ENCODE assay signal across 30 cellular contexts in the genomic region with DNA sequence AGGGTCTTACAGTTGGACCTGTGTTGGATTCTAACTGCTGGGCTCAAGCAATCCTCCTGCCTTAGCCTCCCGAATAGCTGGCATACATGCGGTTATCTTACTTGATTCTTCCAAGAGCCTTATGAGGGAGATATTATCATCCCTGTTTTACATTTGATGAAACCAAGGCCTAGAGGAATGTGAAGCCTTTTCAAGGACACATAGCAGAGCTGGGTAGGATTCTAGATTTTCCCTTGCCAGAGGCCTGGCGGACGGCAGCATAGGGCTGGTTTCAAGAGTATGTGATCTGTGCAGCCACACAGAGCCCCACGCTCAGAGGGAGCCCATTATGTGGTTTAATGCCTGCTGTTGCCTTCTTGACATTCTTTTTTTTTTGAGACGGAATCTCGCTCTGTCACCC.
"Had no signal": no experiment of that assay in that cellular context is flagged by ENCODE, and none has a peak within 500 bp of the region (broad histone marks: within the 10 kb centered on the region; RNA-seq: fewer than 3 reads in every experiment).

No MANE protein-coding gene starts in this region.

- H3K36me3 Mint-ChIP-seq: activated CD8-positive, alpha-beta memory T cell treated with anti-CD3 and anti-CD28 coated beads, Interleukin-2, amount 10 ng/mL, durations not matched to agents 7 days and 5 days; activated naive CD4-positive, alpha-beta T cell treated with anti-CD3 and anti-CD28 coated beads, Interleukin-2, amount 50 U/mL, for 24 hours had no signal

- H3K27ac ChIP-seq: SJSA1 had no signal

- H3K27ac Mint-ChIP-seq: activated CD4-positive, alpha-beta T cell treated with anti-CD3 and anti-CD28 coated beads, Interleukin-2, amount 10 ng/mL, durations not matched to agents 24 days and 14 days; activated CD8-positive, alpha-beta memory T cell treated with anti-CD3 and anti-CD28 coated beads, Interleukin-2, amount 10 ng/mL, durations not matched to agents 7 days and 5 days; activated naive CD4-positive, alpha-beta T cell treated with anti-CD3 and anti-CD28 coated beads, Interleukin-2, amount 50 U/mL, for 24 hours; activated T-cell treated with anti-CD3 and anti-CD28 coated beads, Interleukin-2, amount 50 U/mL, for 24 hours; activated T-helper 1 cell treated with anti-CD3 and anti-CD28 coated beads, Interleukin-12 subunit alpha, Interleukin-12 subunit beta, Interleukin-2, Interleukin-4 antibody, amounts not matched to agents 30 ng/mL and 10 ng/mL and 1 ng/mL, durations not matched to agents 14 hours and 24 hours and 36 hours; T-helper 1 cell treated with Interleukin-12 subunit alpha and Interleukin-12 subunit beta and Interleukin-4 antibody, amounts not matched to agents 30 μg/mL and 1 μg/mL, for 36 hours; WTC11 had no signal

- H3K27me3 Mint-ChIP-seq: activated CD4-positive, alpha-beta T cell treated with anti-CD3 and anti-CD28 coated beads, Interleukin-2, amount 10 ng/mL, durations not matched to agents 24 days and 14 days; activated CD8-positive, alpha-beta memory T cell treated with anti-CD3 and anti-CD28 coated beads, Interleukin-2, amount 10 ng/mL, durations not matched to agents 7 days and 5 days; activated naive CD4-positive, alpha-beta T cell treated with anti-CD3 and anti-CD28 coated beads, Interleukin-2, amount 50 U/mL, for 24 hours; activated T-cell treated with anti-CD3 and anti-CD28 coated beads, Interleukin-2, amount 50 U/mL, for 24 hours; IgD-negative memory B cell had no signal

- H3K9me3 Mint-ChIP-seq: activated CD4-positive, alpha-beta T cell treated with anti-CD3 and anti-CD28 coated beads, Interleukin-2, amount 10 ng/mL, durations not matched to agents 24 days and 14 days; activated naive CD4-positive, alpha-beta T cell treated with anti-CD3 and anti-CD28 coated beads, Interleukin-2, amount 50 U/mL, for 24 hours; activated T-cell treated with anti-CD3 and anti-CD28 coated beads, Interleukin-2, amount 50 U/mL, for 24 hours; activated T-helper 1 cell treated with anti-CD3 and anti-CD28 coated beads, Interleukin-12 subunit alpha, Interleukin-12 subunit beta, Interleukin-2, Interleukin-4 antibody, amounts not matched to agents 30 ng/mL and 10 ng/mL and 1 ng/mL, durations not matched to agents 14 hours and 24 hours and 36 hours; IgD-negative memory B cell; T-helper 1 cell treated with Interleukin-12 subunit alpha and Interleukin-12 subunit beta and Interleukin-4 antibody, amounts not matched to agents 30 μg/mL and 1 μg/mL, for 36 hours had no signal

- ATAC-seq: activated CD8-positive, alpha-beta memory T cell treated with anti-CD3 and anti-CD28 coated beads, Interleukin-2, amount 10 ng/mL, durations not matched to agents 7 days and 5 days; Panc1; SK-N-SH treated with all-trans-retinoic acid at 6 μM for 48 hours; WTC11 had no signal

- H3K27me3 ChIP-seq: SJSA1 had no signal

- H3K4me3 Mint-ChIP-seq: activated CD4-positive, alpha-beta T cell treated with anti-CD3 and anti-CD28 coated beads, Interleukin-2, amount 10 ng/mL, durations not matched to agents 24 days and 14 days; activated CD8-positive, alpha-beta memory T cell treated with anti-CD3 and anti-CD28 coated beads, Interleukin-2, amount 10 ng/mL, durations not matched to agents 7 days and 5 days; activated naive CD4-positive, alpha-beta T cell treated with anti-CD3 and anti-CD28 coated beads, Interleukin-2, amount 50 U/mL, for 24 hours; activated T-cell treated with anti-CD3 and anti-CD28 coated beads, Interleukin-2, amount 50 U/mL, for 24 hours; activated T-helper 1 cell treated with anti-CD3 and anti-CD28 coated beads, Interleukin-12 subunit alpha, Interleukin-12 subunit beta, Interleukin-2, Interleukin-4 antibody, amounts not matched to agents 30 ng/mL and 10 ng/mL and 1 ng/mL, durations not matched to agents 14 hours and 24 hours and 36 hours; IgD-negative memory B cell; T-helper 1 cell treated with Interleukin-12 subunit alpha and Interleukin-12 subunit beta and Interleukin-4 antibody, amounts not matched to agents 30 μg/mL and 1 μg/mL, for 36 hours; WTC11 had no signal

- H3K9me3 ChIP-seq: SJSA1 had no signal

- DNase-seq: activated CD4-positive, alpha-beta T cell treated with anti-CD3 and anti-CD28 coated beads, Interleukin-2, amount 10 ng/mL, durations not matched to agents 24 days and 14 days; activated CD4-positive, alpha-beta T cell treated with anti-CD3 and anti-CD28 coated beads, Interleukin-2, amount 50 U/mL, for 48 hours; activated CD4-positive, CD25-positive, alpha-beta regulatory T cell treated with anti-CD3 and anti-CD28 coated beads, Interleukin-2, amount 50 U/mL, for 72 hours; activated CD8-positive, alpha-beta memory T cell treated with anti-CD3 and anti-CD28 coated beads, Interleukin-2, amount 10 ng/mL, durations not matched to agents 7 days and 5 days; activated effector memory CD4-positive, alpha-beta T cell treated with Interleukin-2 at 50 U/mL for 16 hours; activated naive CD4-positive, alpha-beta T cell; activated T-cell treated with anti-CD3 and anti-CD28 coated beads, Interleukin-2, amount 50 U/mL, for 24 hours; amygdala; caudate nucleus; KG1; NCI-H1092 treated with DMSO at 0.1 percent for 48 hours; NCI-H1436; NCI-H1694 treated with DMSO at 0.1 percent for 48 hours; NCI-H2029 treated with DMSO at 0.1 percent for 48 hours; NCI-H345; NCI-H510A; NCI-H526 treated with DMSO at 0.1 percent for 48 hours; NCI-H82; OCI-M1; RPMI8226; SHP77; SW 1271 had no signal

- H3K4me1 Mint-ChIP-seq: activated CD4-positive, alpha-beta T cell treated with anti-CD3 and anti-CD28 coated beads, Interleukin-2, amount 10 ng/mL, durations not matched to agents 24 days and 14 days; activated naive CD4-positive, alpha-beta T cell treated with anti-CD3 and anti-CD28 coated beads, Interleukin-2, amount 50 U/mL, for 24 hours; IgD-negative memory B cell had no signal

- H3K4me3 ChIP-seq: SJSA1 had no signal
